In the genomic region with DNA sequence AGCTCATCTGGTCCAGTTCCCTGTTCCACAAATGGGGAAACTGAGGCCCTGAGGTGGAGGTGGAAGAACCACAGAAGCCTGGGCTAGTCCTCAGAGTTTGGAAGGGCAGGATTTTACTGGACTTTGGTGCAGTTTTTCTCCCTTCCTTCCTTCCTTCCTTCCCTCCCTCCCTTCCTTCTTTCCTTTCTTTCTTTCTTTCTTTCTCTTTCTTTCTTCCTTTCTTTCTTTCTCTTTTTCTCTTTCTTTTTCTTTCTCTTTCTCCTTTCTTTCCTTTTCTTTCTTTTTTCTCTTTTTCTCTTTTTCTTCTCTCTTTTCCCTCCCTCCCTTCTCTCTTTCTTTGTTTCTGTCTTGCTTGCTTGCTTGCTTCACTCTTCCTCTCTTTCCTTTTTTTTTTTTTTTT, we compare ENCODE assay signal across 20 cellular contexts.
DNase-seq lines count a peak whose midpoint lies in the region; ATAC-seq, FAIRE-seq and TF ChIP-seq lines count a peak whose summit lies in the region.
"Had no signal": no experiment of that assay in that cellular context is flagged by ENCODE, and none has a peak within 500 bp of the region (broad histone marks: within the 10 kb centered on the region; RNA-seq: fewer than 3 reads in every experiment).

No MANE protein-coding gene starts in this region.

- H3K9me3 ChIP-seq in HEK293 (ENCODE audit: control insufficient read depth, insufficient read depth, low read depth, low read length) (no peaks in the 10 kb centered on the region), K562 (replicated peaks; ENCODE audit: control insufficient read depth, insufficient read depth, low read depth, low read length) (no peaks in the 10 kb centered on the region)
- H3K9me3 ChIP-seq: BE2C, HAP-1 had no signal

- FAIRE-seq in K562 (lab: Jason Lieb, UNC) = no peak
- FAIRE-seq: A204.1, D721Med, GM12892, GM18507 had no signal

- H3K79me2 ChIP-seq in K562 (ENCODE audit: control insufficient read depth, insufficient read depth, low read length) = no peaks in the 10 kb centered on the region

- in situ Hi-C loops in K562 (cut with MboI) = no loop called here

- H3K36me3 ChIP-seq in HEK293 (ENCODE audit: control insufficient read depth in 2 of 2, insufficient read depth in 1 of 2, low read length in 2 of 2) (no peaks in the 10 kb centered on the region), K562 (ENCODE audit: control insufficient read depth, insufficient read depth, low read length) (no peaks in the 10 kb centered on the region)
- H3K36me3 ChIP-seq: BE2C, HAP-1 had no signal

- H3K27me3 ChIP-seq in K562 (ENCODE audit: control insufficient read depth in 2 of 2, insufficient read depth in 2 of 2, low read length in 2 of 2) = no peaks in the 10 kb centered on the region
- H3K27me3 ChIP-seq: BE2C had no signal

- H3K27ac ChIP-seq in HEK293 (ENCODE audit: extremely low read depth, low read depth, low read length) = no peak overlapping the region
- H3K27ac ChIP-seq in K562 (ENCODE audit: extremely low read depth, low read depth, low read length) = no peak overlapping the region

- TF ChIP-seq CTCF in HEK293 (tag by site-specific recombination; IDR thresholded peaks at IDR 0.05) = no peak
- no peak for TF ChIP-seq CTCF in K562 (IDR thresholded peaks at IDR 0.05 in 2 of 3, conservative IDR thresholded peaks at IDR 0.05 in 1 of 3; ENCODE audit: insufficient read depth in 2 of 3, low read depth in 1 of 3, low read length in 3 of 3)
- no peak for TF ChIP-seq CTCF in nephron progenitor cell (IDR thresholded peaks at IDR 0.05)

- DNase-seq in K562 (ENCODE audit: extremely low read depth in 1 of 4, low spot score in 3 of 4) = no peak
- no peak for DNase-seq in nephron progenitor cell
- DNase-seq in NCI-H345 treated with DMSO at 0.1 percent for 48 hours (lab: John Stamatoyannopoulos, UW; ENCODE audit: unreplicated experiment) = no peak
- no peak for DNase-seq in stimulated activated CD4-positive, alpha-beta T cell treated with anti-CD3 and anti-CD28 coated beads, Interleukin-12 subunit alpha, Interleukin-12 subunit beta, amount 100 ng/mL, for 4 hours
- DNase-seq in LoVo (ENCODE audit: low spot score) = no peak
- DNase-seq: ACHN; BE2C; C1 segment of cervical spinal cord; CD4-positive, CD25-positive, alpha-beta regulatory T cell; CD8-positive, alpha-beta memory T cell; COR-L47; DMS79; GDM1; KBM-7 had no signal

- peaks cover 9% of the 10 kb centered on the region for H3K9me3 Mint-ChIP-seq in nephron progenitor cell

- POLR2A ChIA-PET in HEK293 (lab: Yijun Ruan, JAX) (interaction anchor here (0.6 kb wide), 1 partner anchor 560 kb away, joined by 3 read pairs; no protein-coding TSS in a partner anchor), K562 (lab: Yijun Ruan, JAX) (no interaction called here)

- H3K9me1 ChIP-seq in K562 (ENCODE audit: control insufficient read depth, insufficient read depth, low read length) = no peaks in the 10 kb centered on the region

- no peaks in the 10 kb centered on the region for H3K36me3 Mint-ChIP-seq in nephron progenitor cell (ENCODE audit: low read depth)
- H3K36me3 Mint-ChIP-seq: CD4-positive, CD25-positive, alpha-beta regulatory T cell; CD8-positive, alpha-beta memory T cell had no signal

- H3K4me1 ChIP-seq in HEK293 (ENCODE audit: control insufficient read depth, insufficient read depth, low read length) (no peaks in the 10 kb centered on the region), K562 (replicated peaks in 1 of 2; ENCODE audit: control insufficient read depth in 2 of 2, insufficient read depth in 2 of 2, low read length in 2 of 2) (no peaks in the 10 kb centered on the region)
- H3K4me1 ChIP-seq: BE2C had no signal

- no TSS peak for BruUV-seq in K562 (replicated peaks; lab: Mats Ljungman, UMichigan)

- no peak overlapping the region for H3K4me2 ChIP-seq in K562 (ENCODE audit: insufficient read depth, low read length)

- intact Hi-C loops in K562 (cut with micrococcal nuclease) = no loop called here

- H3K4me3 Mint-ChIP-seq in nephron progenitor cell = no peak overlapping the region
- H3K4me3 Mint-ChIP-seq: CD4-positive, CD25-positive, alpha-beta regulatory T cell; CD8-positive, alpha-beta memory T cell had no signal

- H2AFZ ChIP-seq in K562 (ENCODE audit: low read depth, low read length) = no peak overlapping the region

- H3K27ac Mint-ChIP-seq in nephron progenitor cell = peak overlapping the region; percentile 42
- H3K27ac Mint-ChIP-seq: CD8-positive, alpha-beta memory T cell had no signal

- CTCF ChIA-PET in HEK293 (lab: Yijun Ruan, JAX) = no interaction called here
- CTCF ChIA-PET in K562 (lab: Yijun Ruan, JAX; ENCODE audit: low intra/inter-chr PET ratio) = no interaction called here

- no peak overlapping the region for H3K9ac ChIP-seq in K562 (ENCODE audit: insufficient read depth in 1 of 2, low read depth in 2 of 2, low read length in 2 of 2)

- ATAC-seq in K562 = no peak

- no peak for TF ChIP-seq POLR2A in K562 (conservative IDR thresholded peaks at IDR 0.05)

- TF ChIP-seq EP300 in K562 (IDR thresholded peaks at IDR 0.05; ENCODE audit: low read length) = no peak

- H4K20me1 ChIP-seq in K562 (replicated peaks; ENCODE audit: control insufficient read depth, insufficient read depth, low read length) = no peaks in the 10 kb centered on the region

- H3K4me1 Mint-ChIP-seq in nephron progenitor cell = peaks cover 19% of the 10 kb centered on the region
- H3K4me1 Mint-ChIP-seq: CD4-positive, CD25-positive, alpha-beta regulatory T cell; CD8-positive, alpha-beta memory T cell had no signal

- TF ChIP-seq RAD21 in K562 (CRISPR knock-in tag; conservative IDR thresholded peaks at IDR 0.05 in 1 of 2, IDR thresholded peaks at IDR 0.05 in 1 of 2) = no peak

- H3K4me3 ChIP-seq in HEK293 (ENCODE audit: low read depth, low read length) (no peak overlapping the region), K562 (no peak overlapping the region)
- H3K4me3 ChIP-seq: HAP-1 had no signal

- H3K27me3 Mint-ChIP-seq in nephron progenitor cell (ENCODE audit: low read depth, poor library complexity) = peaks cover 11% of the 10 kb centered on the region
- H3K27me3 Mint-ChIP-seq: CD4-positive, CD25-positive, alpha-beta regulatory T cell; CD8-positive, alpha-beta memory T cell had no signal

TF ChIP-seq in HEK293, 187 proteins besides CTCF, POLR2A, EP300 and RAD21:
- TF ChIP-seq ZNF239 (tag by site-specific recombination; IDR thresholded peaks at IDR 0.05) = no peak
- peak; percentile 78 for TF ChIP-seq ZNF366 (tag by site-specific recombination; conservative IDR thresholded peaks at IDR 0.05)
- TF ChIP-seq PRDM1 (tag by site-specific recombination; IDR thresholded peaks at IDR 0.05) = peak; percentile 83

TF ChIP-seq in K562, 482 proteins besides CTCF, POLR2A, EP300 and RAD21:
- TF ChIP-seq ZNF766 (CRISPR knock-in tag; conservative IDR thresholded peaks at IDR 0.05) (no peak), ZNF512 (tag; IDR thresholded peaks at IDR 0.05) (peak; percentile 94)
